ENCODE assay signal across 5 cellular contexts in the genomic region with DNA sequence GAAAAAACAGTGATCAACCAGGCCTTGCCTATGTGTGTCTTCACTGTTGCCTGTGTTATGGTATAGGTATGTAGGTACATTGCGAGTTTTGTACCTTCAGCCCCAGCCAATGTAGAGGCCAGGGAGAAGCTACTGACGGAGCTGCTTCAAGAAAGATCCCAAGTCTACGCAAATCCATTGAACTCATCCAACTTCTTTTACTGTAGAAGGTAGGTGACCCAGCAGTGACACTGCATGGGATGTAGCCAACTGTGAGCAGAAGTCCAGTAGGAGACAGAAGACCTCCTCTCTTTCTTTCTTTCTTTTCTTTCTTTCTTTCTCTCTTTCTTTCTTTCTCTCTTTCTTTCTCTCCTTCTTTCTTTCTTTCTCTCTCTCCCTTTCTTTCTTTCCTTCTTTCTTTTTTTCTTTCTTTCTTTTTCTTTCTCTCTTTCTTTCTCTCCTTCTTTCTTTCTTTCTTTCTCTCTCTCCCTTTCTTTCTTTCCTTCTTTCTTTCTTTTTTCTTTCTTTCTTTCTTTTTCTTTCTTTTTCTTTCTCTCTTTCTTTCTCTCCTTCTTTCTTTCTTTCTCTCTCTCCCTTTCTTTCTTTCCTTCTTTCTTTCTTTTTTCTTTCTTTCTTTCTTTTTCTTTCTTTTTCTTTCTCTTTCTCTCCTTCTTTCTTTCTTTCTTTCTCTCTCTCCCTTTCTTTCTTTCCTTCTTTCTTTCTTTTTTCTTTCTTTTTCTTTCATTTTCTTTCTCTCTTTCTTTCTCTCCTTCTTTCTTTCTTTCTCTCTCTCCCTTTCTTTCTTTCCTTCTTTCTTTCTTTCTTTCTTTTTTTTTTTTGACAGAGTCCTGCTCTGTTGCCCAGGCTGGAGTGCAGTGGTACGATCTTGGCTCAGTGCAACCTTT.
DNase-seq lines count a peak whose midpoint lies in the region; ATAC-seq, FAIRE-seq and TF ChIP-seq lines count a peak whose summit lies in the region.
"Not testable (repeated sequence)": the region's sequence is repeated elsewhere in the genome, so short reads cannot be mapped to it uniquely, and the experiment has no call there.

No MANE protein-coding gene starts in this region.

- TF ChIP-seq EP300 in H1 (IDR thresholded peaks at IDR 0.05; ENCODE audit: borderline replicate concordance in 1 of 2, low read depth in 2 of 2, low read length in 2 of 2) = not testable (repeated sequence)

- FAIRE-seq in H1 (lab: Jason Lieb, UNC) = not testable (repeated sequence)

- WGBS in H1 (ENCODE audit: extremely low coverage in 1 of 2, insufficient coverage in 1 of 2, insufficient read length in 1 of 2, insufficient replicate concordance in 2 of 2, low coverage in 1 of 2, low lambda C conversion rate in 2 of 2, missing lambda C conversion rate in 1 of 2), 2 experiments = 90% methylated on average over 3 of the region's 4 CpGs; no CpG with 5 or more reads in 1 of the 2 experiments

- TF ChIP-seq CTCF in CD4-positive, alpha-beta T cell (IDR thresholded peaks at IDR 0.05) = peak; percentile 31
- not testable (repeated sequence) for TF ChIP-seq CTCF in GM23338 (conservative IDR thresholded peaks at IDR 0.05; ENCODE audit: low read depth in 2 of 2); H1 (IDR thresholded peaks at IDR 0.05; ENCODE audit: control extremely low read depth in 1 of 3, insufficient read depth in 1 of 3, low read depth in 1 of 3, low read length in 3 of 3)
- TF ChIP-seq CTCF in activated CD8-positive, alpha-beta T cell treated with anti-CD3 and anti-CD28 coated beads for 36 hours (IDR thresholded peaks at IDR 0.05) = peak; percentile 41

- not testable (repeated sequence) for H3K27ac Mint-ChIP-seq in CD4-positive, alpha-beta T cell; GM23338; activated CD8-positive, alpha-beta T cell treated with anti-CD3 and anti-CD28 coated beads for 36 hours
- peak overlapping the region; percentile 22 for H3K27ac Mint-ChIP-seq in T-helper 17 cell

- H3K4me1 Mint-ChIP-seq in CD4-positive, alpha-beta T cell (ENCODE audit: low read depth); T-helper 17 cell; activated CD8-positive, alpha-beta T cell treated with anti-CD3 and anti-CD28 coated beads for 36 hours (ENCODE audit: low read depth): not testable (repeated sequence)
- H3K4me1 Mint-ChIP-seq in GM23338 = peaks cover 17% of the 10 kb centered on the region

- not testable (repeated sequence) for TF ChIP-seq POLR2A in H1 (IDR thresholded peaks at IDR 0.05; ENCODE audit: control extremely low read depth in 1 of 2, low read depth in 2 of 2, low read length in 2 of 2)

- not testable (repeated sequence) for H3K4me3 ChIP-seq in GM23338; H1 (ENCODE audit: extremely low read depth in 1 of 4, insufficient read depth in 2 of 4, low read depth in 3 of 4, low read length in 4 of 4)

- not testable (repeated sequence) for H4K91ac ChIP-seq in H1 (replicated peaks; ENCODE audit: insufficient read length, low read length)

- H3K27me3 ChIP-seq in CD4-positive, alpha-beta T cell (ENCODE audit: control insufficient read depth, insufficient read depth, low read length); GM23338 (ENCODE audit: insufficient read depth); H1 (replicated peaks in 1 of 4; ENCODE audit: control insufficient read depth in 3 of 4, extremely low read depth in 1 of 4, insufficient read depth in 3 of 4, low read length in 3 of 4): not testable (repeated sequence)

- DNase-seq in CD4-positive, alpha-beta T cell; GM23338 (ENCODE audit: low spot score); T-helper 17 cell; activated CD8-positive, alpha-beta T cell treated with anti-CD3 and anti-CD28 coated beads for 36 hours: not testable (repeated sequence)
- DNase-seq in H1 (ENCODE audit: low read depth in 1 of 2, low spot score in 2 of 2) = peak in 1 of 2 experiments; percentile 8

- H3K14ac ChIP-seq in H1 (ENCODE audit: insufficient read length) = not testable (repeated sequence)

- not testable (repeated sequence) for H3K23ac ChIP-seq in H1 (ENCODE audit: insufficient read length)

- not testable (repeated sequence) for H3K36me3 ChIP-seq in GM23338 (ENCODE audit: insufficient read depth); H1 (ENCODE audit: control insufficient read depth in 2 of 4, insufficient read depth in 4 of 4, low read length in 3 of 4)

- not testable (repeated sequence) for H3K27ac ChIP-seq in CD4-positive, alpha-beta T cell (ENCODE audit: low read depth, low read length); GM23338 (ENCODE audit: low read depth); H1 (ENCODE audit: low read depth, low read length)

- not testable (repeated sequence) for H3K4ac ChIP-seq in H1 (replicated peaks; ENCODE audit: insufficient read length, low read depth, low read length)

- not testable (repeated sequence) for H3K56ac ChIP-seq in H1 (replicated peaks; ENCODE audit: insufficient read length, low read depth, low read length)

- intact Hi-C loops in CD4-positive, alpha-beta T cell (cut with DNase I, micrococcal nuclease); activated CD8-positive, alpha-beta T cell treated with anti-CD3 and anti-CD28 coated beads for 36 hours (cut with micrococcal nuclease): not testable (repeated sequence)

- H2BK5ac ChIP-seq in H1 (ENCODE audit: low read depth, low read length) = not testable (repeated sequence)

- H3K79me2 ChIP-seq in GM23338 (replicated peaks; ENCODE audit: insufficient read depth); H1 (ENCODE audit: control insufficient read depth in 1 of 2, insufficient read depth in 2 of 2, low read length in 2 of 2): not testable (repeated sequence)

- not testable (repeated sequence) for H3K36me3 Mint-ChIP-seq in CD4-positive, alpha-beta T cell (ENCODE audit: low read depth); T-helper 17 cell (ENCODE audit: low read depth); activated CD8-positive, alpha-beta T cell treated with anti-CD3 and anti-CD28 coated beads for 36 hours (ENCODE audit: low read depth)
- peaks cover 11% of the 10 kb centered on the region for H3K36me3 Mint-ChIP-seq in GM23338 (ENCODE audit: low read depth)

- not testable (repeated sequence) for H3K9me2 ChIP-seq in GM23338 (ENCODE audit: insufficient read depth)

- not testable (repeated sequence) for H3K27me3 Mint-ChIP-seq in CD4-positive, alpha-beta T cell; GM23338 (ENCODE audit: insufficient read depth, low read depth, poor library complexity); T-helper 17 cell; activated CD8-positive, alpha-beta T cell treated with anti-CD3 and anti-CD28 coated beads for 36 hours

- not testable (repeated sequence) for H4K8ac ChIP-seq in H1 (ENCODE audit: extremely low read depth, insufficient read depth, low read length)

- H2BK20ac ChIP-seq in H1 (ENCODE audit: low read length) = not testable (repeated sequence)

- not testable (repeated sequence) for H3K9me3 Mint-ChIP-seq in CD4-positive, alpha-beta T cell; activated CD8-positive, alpha-beta T cell treated with anti-CD3 and anti-CD28 coated beads for 36 hours
- peaks cover 10% of the 10 kb centered on the region for H3K9me3 Mint-ChIP-seq in GM23338

- H3K79me1 ChIP-seq in H1 (ENCODE audit: low read depth, low read length) = not testable (repeated sequence)

- H2BK15ac ChIP-seq in H1 (ENCODE audit: low read length) = not testable (repeated sequence)

- CTCF ChIA-PET in CD4-positive, alpha-beta T cell (lab: Charles Lee); activated CD8-positive, alpha-beta T cell treated with anti-CD3 and anti-CD28 coated beads for 36 hours (lab: Charles Lee); H1 (lab: Charles Lee; ENCODE audit: partially characterized antibody): not testable (repeated sequence)

- H3K9me3 ChIP-seq in CD4-positive, alpha-beta T cell (ENCODE audit: control insufficient read depth, low read length); T-helper 17 cell (ENCODE audit: control insufficient read depth, low read length, poor library complexity, severe bottlenecking); H1 (ENCODE audit: insufficient read depth in 2 of 2, low read depth in 1 of 2, low read length in 1 of 2): not testable (repeated sequence)

- not testable (repeated sequence) for H4K5ac ChIP-seq in H1 (ENCODE audit: insufficient read length, low read depth, low read length)

- H2BK12ac ChIP-seq in H1 (ENCODE audit: low read depth, low read length) = not testable (repeated sequence)

- not testable (repeated sequence) for H3F3A ChIP-seq in GM23338 (replicated peaks; ENCODE audit: low read depth)

- H3K18ac ChIP-seq in H1 (ENCODE audit: extremely low read depth, low read length) = not testable (repeated sequence)

- H4K20me1 ChIP-seq in GM23338 (replicated peaks; ENCODE audit: insufficient read depth); H1 (replicated peaks in 1 of 2; ENCODE audit: control insufficient read depth in 1 of 2, insufficient read depth in 2 of 2, low read length in 2 of 2): not testable (repeated sequence)

- POLR2A ChIA-PET in CD4-positive, alpha-beta T cell (lab: Charles Lee) = interaction anchor here (0.6 kb wide), 1 partner anchor 153 kb away, joined by 3 read pairs; no protein-coding TSS in a partner anchor
- POLR2A ChIA-PET in activated CD8-positive, alpha-beta T cell treated with anti-CD3 and anti-CD28 coated beads for 36 hours (lab: Charles Lee); H1 (lab: Charles Lee; ENCODE audit: partially characterized antibody): not testable (repeated sequence)

- H2AFZ ChIP-seq in GM23338 (peak overlapping the region; percentile 75; the same call in 1 of the 2 replicates), H1 (ENCODE audit: low read length) (0 out of 2 replicates have a peak overlapping the region, but pooled peaks have one; percentile 50)

- not testable (repeated sequence) for H2AK5ac ChIP-seq in H1 (ENCODE audit: low read depth, low read length)

- not testable (repeated sequence) for H3K9ac ChIP-seq in H1 (replicated peaks in 1 of 4; ENCODE audit: extremely low read depth in 1 of 4, low read depth in 3 of 4, low read length in 3 of 4)

- H3K4me2 ChIP-seq in GM23338; H1 (ENCODE audit: insufficient read depth in 1 of 2, low read depth in 2 of 2, low read length in 2 of 2): not testable (repeated sequence)

- H3K4me1 ChIP-seq in GM23338 (ENCODE audit: insufficient read depth) = not testable (repeated sequence)
- H3K4me1 ChIP-seq in H1 (replicated peaks in 1 of 4; ENCODE audit: control insufficient read depth in 3 of 4, insufficient read depth in 4 of 4, low read length in 3 of 4) = peaks cover 2 to 12% (median 8%) of the 10 kb centered on the region in 4 experiments; a peak in 5 of 7 replicates

- H3K4me3 Mint-ChIP-seq in CD4-positive, alpha-beta T cell; GM23338; T-helper 17 cell; activated CD8-positive, alpha-beta T cell treated with anti-CD3 and anti-CD28 coated beads for 36 hours: not testable (repeated sequence)

- not testable (repeated sequence) for ATAC-seq in CD4-positive, alpha-beta T cell (ENCODE audit: poor library complexity); GM23338; T-helper 17 cell; activated CD8-positive, alpha-beta T cell treated with anti-CD3 and anti-CD28 coated beads for 36 hours

- not testable (repeated sequence) for TF ChIP-seq RAD21 in H1 (IDR thresholded peaks at IDR 0.05 in 1 of 2, conservative IDR thresholded peaks at IDR 0.05 in 1 of 2; ENCODE audit: low read depth in 2 of 2, low read length in 2 of 2)

- not testable (repeated sequence) for H2BK120ac ChIP-seq in H1 (replicated peaks; ENCODE audit: low read depth, low read length)

- H3K23me2 ChIP-seq in H1 (ENCODE audit: low read depth, low read length) = not testable (repeated sequence)
